ENCODE assay signal across 22 cellular contexts in the genomic region with DNA sequence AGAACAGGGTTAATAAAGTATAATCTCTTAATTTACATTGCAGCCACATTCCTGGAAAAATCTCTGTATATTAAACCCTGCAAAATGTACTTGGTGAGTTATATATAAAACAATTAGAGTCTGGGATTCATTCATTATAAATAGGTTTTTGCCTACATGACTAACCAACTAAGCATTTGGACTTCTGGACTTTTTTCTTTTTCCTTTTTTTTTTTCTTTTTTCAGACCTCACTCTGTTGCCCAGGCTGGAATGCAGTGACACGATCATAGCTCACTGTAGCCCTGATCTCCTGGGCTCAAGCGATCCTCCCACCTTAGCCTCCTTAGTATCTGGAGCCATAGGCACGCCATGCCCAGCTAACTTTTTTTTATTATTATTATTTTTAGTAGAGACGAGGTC. TPM values are rescaled to one million over a fixed set of nuclear protein-coding genes. Genes with fewer than 3 reads are reported as not detected.
DNase-seq lines count a peak whose midpoint lies in the region; FAIRE-seq and TF ChIP-seq lines count a peak whose summit lies in the region.
"Had no signal": no experiment of that assay in that cellular context is flagged by ENCODE, and none has a peak within 500 bp of the region (broad histone marks: within the 10 kb centered on the region; RNA-seq: fewer than 3 reads in every experiment).

No MANE protein-coding gene starts in this region.

- H4K20me1 ChIP-seq in astrocyte (ENCODE audit: insufficient read depth, low read length): peaks cover 29% of the 10 kb centered on the region

- H3K4me2 ChIP-seq in astrocyte (ENCODE audit: low read length): peak overlapping the region; percentile 38

- H3K27me3 ChIP-seq in astrocyte (ENCODE audit: insufficient read depth, low read length): no peaks in the 10 kb centered on the region
- H3K27me3 ChIP-seq: SJCRH30 had no signal

- H3K4me3 ChIP-seq in astrocyte (ENCODE audit: insufficient read depth, low read depth, low read length): no peak overlapping the region
- H3K4me3 ChIP-seq: SJCRH30 had no signal

- TF ChIP-seq CTCF in astrocyte (IDR thresholded peaks at IDR 0.05; ENCODE audit: insufficient read depth, low read depth, low read length): no peak

- H3K4me1 Mint-ChIP-seq in astrocyte (ENCODE audit: low read depth, unreplicated experiment): peaks cover 20% of the 10 kb centered on the region

- H3K79me2 ChIP-seq in astrocyte (ENCODE audit: insufficient read depth, low read length): peaks cover 90% of the 10 kb centered on the region

- no peaks in the 10 kb centered on the region for H3K9me3 Mint-ChIP-seq in astrocyte (ENCODE audit: unreplicated experiment)
- H3K9me3 Mint-ChIP-seq: memory B cell; natural killer cell; stimulated activated memory B cell treated with anti-CD40 and anti-IgM and Interleukin-4, amounts not matched to agents 10 μg/mL and 1 μg/mL and 100 μg/mL, for 72 hours had no signal

- no peak overlapping the region for H3K4me3 Mint-ChIP-seq in astrocyte (ENCODE audit: unreplicated experiment)
- H3K4me3 Mint-ChIP-seq: memory B cell; natural killer cell; stimulated activated memory B cell treated with anti-CD40 and anti-IgM and Interleukin-4, amounts not matched to agents 10 μg/mL and 1 μg/mL and 100 μg/mL, for 72 hours had no signal

- peak overlapping the region; percentile 41 for H3K27ac ChIP-seq in astrocyte (ENCODE audit: low read depth, low read length)
- H3K27ac ChIP-seq: SJCRH30 had no signal

- no peak overlapping the region for H3K27ac Mint-ChIP-seq in astrocyte (ENCODE audit: unreplicated experiment)
- H3K27ac Mint-ChIP-seq: memory B cell; natural killer cell; stimulated activated memory B cell treated with anti-CD40 and anti-IgM and Interleukin-4, amounts not matched to agents 10 μg/mL and 1 μg/mL and 100 μg/mL, for 72 hours had no signal

- no peak overlapping the region for H2AFZ ChIP-seq in astrocyte (ENCODE audit: low read depth, low read length)

- no peaks in the 10 kb centered on the region for H3K27me3 Mint-ChIP-seq in astrocyte (ENCODE audit: low read depth, unreplicated experiment)
- H3K27me3 Mint-ChIP-seq: memory B cell; stimulated activated memory B cell treated with anti-CD40 and anti-IgM and Interleukin-4, amounts not matched to agents 10 μg/mL and 1 μg/mL and 100 μg/mL, for 72 hours had no signal

- no peak overlapping the region for H3K9ac ChIP-seq in astrocyte (ENCODE audit: low read length)

- FAIRE-seq in astrocyte (lab: Jason Lieb, UNC): no peak

- H3K9me3 ChIP-seq in astrocyte (ENCODE audit: insufficient read depth, low read depth, low read length): no peaks in the 10 kb centered on the region
- H3K9me3 ChIP-seq: SJCRH30 had no signal

- peaks cover 2% of the 10 kb centered on the region for H3K36me3 Mint-ChIP-seq in astrocyte (ENCODE audit: low read depth, unreplicated experiment)
- H3K36me3 Mint-ChIP-seq: natural killer cell had no signal

- peak; percentile 49 for DNase-seq in A172 (ENCODE audit: low spot score)
- DNase-seq in HS-5 (ENCODE audit: low read depth): peak; percentile 38
- DNase-seq in astrocyte (ENCODE audit: low read depth): peak; percentile 61
- DNase-seq in glomerular visceral epithelial cell (ENCODE audit: extremely low spot score): peak; percentile 42
- no peak for DNase-seq in HuH-7.5 (ENCODE audit: low spot score)
- DNase-seq in AML-193 (lab: John Stamatoyannopoulos, UW): no peak
- no peak for DNase-seq in NOMO-1 (lab: John Stamatoyannopoulos, UW; ENCODE audit: unreplicated experiment in 2 of 2)
- no peak for DNase-seq in NCI-H2029 treated with DMSO at 0.1 percent for 48 hours (lab: John Stamatoyannopoulos, UW)
- DNase-seq: 8988T; activated CD8-positive, alpha-beta memory T cell treated with anti-CD3 and anti-CD28 coated beads, Interleukin-2, amount 50 U/mL, for 48 hours; activated gamma-delta T cell; amygdala; DND-41; glutamatergic neuron; islet precursor cell; natural killer cell; NCI-H187; SJCRH30; T-helper 9 cell; trophoblast cell had no signal

- no peaks in the 10 kb centered on the region for H3K4me1 ChIP-seq in astrocyte (ENCODE audit: insufficient read depth, low read length)
- H3K4me1 ChIP-seq: SJCRH30 had no signal

- H3K36me3 ChIP-seq in astrocyte (ENCODE audit: insufficient read depth, low read length): no peaks in the 10 kb centered on the region

RNA-seq across cellular contexts. Expression of gene DNAJC13, which starts 4.5 kb away (rescaled TPM):
- 59.1 and 68.7 TPM in 2 replicates for total RNA-seq in A172 (2014; rRNA removed; shearing (Covaris generic))
- 38.5 and 41.0 TPM in 2 replicates for total RNA-seq in astrocyte

Comparison
In these comparisons a context has a peak if more than half of its experiments do, and no peak if none do; other contexts are left out.
1. DNase-seq: peak in A172 (single experiment), HS-5 (single experiment), astrocyte (single experiment) and glomerular visceral epithelial cell (single experiment); none in HuH-7.5 (single experiment), AML-193 (0 of 2), NOMO-1 (0 of 2) and NCI-H2029 treated with DMSO at 0.1 percent for 48 hours (single experiment).